Comparison of ENCODE assay signal across 8 cellular contexts in the genomic region with DNA sequence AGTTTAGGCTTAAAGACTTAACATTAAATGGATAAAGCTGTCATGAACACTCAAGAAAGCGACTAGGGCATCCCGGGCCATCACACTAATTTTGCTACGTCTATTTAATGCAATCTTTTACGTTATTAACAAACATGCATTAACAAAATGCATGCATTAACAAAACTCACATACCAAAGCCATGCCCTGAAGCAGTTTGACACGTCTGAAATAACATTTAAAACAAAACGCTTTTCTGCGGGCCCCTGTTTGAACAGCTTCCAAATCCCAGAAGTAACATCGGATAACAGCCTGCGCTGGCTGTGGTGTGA. TPM values are rescaled to one million over a fixed set of nuclear protein-coding genes. Genes with fewer than 3 reads are reported as not detected.
DNase-seq lines count a peak whose midpoint lies in the region; ATAC-seq, FAIRE-seq and TF ChIP-seq lines count a peak whose summit lies in the region.

No MANE protein-coding gene starts in this region.

- TF ChIP-seq POLR2A in testis (IDR thresholded peaks at IDR 0.05), result no peak

- H3K4me1 Mint-ChIP-seq in activated CD8-positive, alpha-beta memory T cell treated with anti-CD3 and anti-CD28 coated beads, Interleukin-2, amount 10 ng/mL, durations not matched to agents 7 days and 5 days, result peaks cover 11% of the 10 kb centered on the region
- peaks cover 12% of the 10 kb centered on the region for H3K4me1 Mint-ChIP-seq in activated naive CD8-positive, alpha-beta T cell treated with anti-CD3 and anti-CD28 coated beads, Interleukin-2, amount 50 U/mL, for 24 hours

- intact Hi-C loops in kidney (cut with DNase I) (no loop called here), testis (cut with DNase I; ENCODE audit: low total_unique reads) (no loop called here)

- H3K27me3 Mint-ChIP-seq in activated CD8-positive, alpha-beta memory T cell treated with anti-CD3 and anti-CD28 coated beads, Interleukin-2, amount 10 ng/mL, durations not matched to agents 7 days and 5 days, result peaks cover 67% of the 10 kb centered on the region
- peaks cover 49% of the 10 kb centered on the region for H3K27me3 Mint-ChIP-seq in activated naive CD8-positive, alpha-beta T cell treated with anti-CD3 and anti-CD28 coated beads, Interleukin-2, amount 50 U/mL, for 24 hours

- WGBS in testis, 2 donors, result 9 to 17% methylated on average over 9 of the region's 9 CpGs

- H3K36me3 Mint-ChIP-seq in activated CD8-positive, alpha-beta memory T cell treated with anti-CD3 and anti-CD28 coated beads, Interleukin-2, amount 10 ng/mL, durations not matched to agents 7 days and 5 days, result peaks cover 1% of the 10 kb centered on the region
- no peaks in the 10 kb centered on the region for H3K36me3 Mint-ChIP-seq in activated naive CD8-positive, alpha-beta T cell treated with anti-CD3 and anti-CD28 coated beads, Interleukin-2, amount 50 U/mL, for 24 hours (ENCODE audit: low read depth)

- H3K4me3 ChIP-seq in kidney (ENCODE audit: low read length in 2 of 2) (peak overlapping the region; percentile 68 to 74), testis (peak overlapping the region; percentile 66 to 70)

- no peaks in the 10 kb centered on the region for H3K36me3 ChIP-seq in kidney (ENCODE audit: control insufficient read depth in 1 of 2, insufficient read depth in 2 of 2, low read length in 2 of 2)
- no peaks in the 10 kb centered on the region for H3K36me3 ChIP-seq in testis (ENCODE audit: low read depth, missing control alignments)

- H3K9me3 Mint-ChIP-seq in activated CD8-positive, alpha-beta memory T cell treated with anti-CD3 and anti-CD28 coated beads, Interleukin-2, amount 10 ng/mL, durations not matched to agents 7 days and 5 days (ENCODE audit: low read depth), result no peaks in the 10 kb centered on the region
- no peaks in the 10 kb centered on the region for H3K9me3 Mint-ChIP-seq in activated naive CD8-positive, alpha-beta T cell treated with anti-CD3 and anti-CD28 coated beads, Interleukin-2, amount 50 U/mL, for 24 hours

- H3K27ac ChIP-seq in kidney (ENCODE audit: low read depth in 2 of 2, low read length in 2 of 2), result no peak overlapping the region
- peak overlapping the region; percentile 58 to 84 for H3K27ac ChIP-seq in testis

- TF ChIP-seq CTCF in kidney (IDR thresholded peaks at IDR 0.05; ENCODE audit: borderline replicate concordance, extremely low read depth, insufficient read depth) (no peak), testis (IDR thresholded peaks at IDR 0.05) (no peak)

- peak overlapping the region; percentile 72 for H3K4me3 Mint-ChIP-seq in activated CD8-positive, alpha-beta memory T cell treated with anti-CD3 and anti-CD28 coated beads, Interleukin-2, amount 10 ng/mL, durations not matched to agents 7 days and 5 days
- peak overlapping the region; percentile 80 for H3K4me3 Mint-ChIP-seq in activated naive CD8-positive, alpha-beta T cell treated with anti-CD3 and anti-CD28 coated beads, Interleukin-2, amount 50 U/mL, for 24 hours

- no peak for DNase-seq in activated CD8-positive, alpha-beta memory T cell treated with anti-CD3 and anti-CD28 coated beads, Interleukin-2, amount 10 ng/mL, durations not matched to agents 7 days and 5 days
- no peak for DNase-seq in activated CD8-positive, alpha-beta memory T cell treated with anti-CD3 and anti-CD28 coated beads, Interleukin-2, amount 50 U/mL, for 48 hours
- DNase-seq in activated naive CD8-positive, alpha-beta T cell treated with anti-CD3 and anti-CD28 coated beads, Interleukin-2, amount 50 U/mL, for 24 hours, result no peak
- DNase-seq in kidney (no peak), testis (no peak), iPS-NIHi11 (ENCODE audit: low spot score) (no peak), KG1 (lab: John Stamatoyannopoulos, UW) (no peak)

- peak overlapping the region; percentile 66 for H3K27ac Mint-ChIP-seq in activated CD8-positive, alpha-beta memory T cell treated with anti-CD3 and anti-CD28 coated beads, Interleukin-2, amount 10 ng/mL, durations not matched to agents 7 days and 5 days
- peak overlapping the region; percentile 55 for H3K27ac Mint-ChIP-seq in activated naive CD8-positive, alpha-beta T cell treated with anti-CD3 and anti-CD28 coated beads, Interleukin-2, amount 50 U/mL, for 24 hours

- peak overlapping the region; percentile 50 to 51 for H3K9ac ChIP-seq in kidney (ENCODE audit: low read length in 2 of 2)

- CTCF ChIA-PET in activated CD8-positive, alpha-beta memory T cell treated with anti-CD3 and anti-CD28 coated beads, Interleukin-2, amount 10 ng/mL, durations not matched to agents 7 days and 5 days (lab: Charles Lee), result no interaction called here

- no peak for ATAC-seq in activated CD8-positive, alpha-beta memory T cell treated with anti-CD3 and anti-CD28 coated beads, Interleukin-2, amount 10 ng/mL, durations not matched to agents 7 days and 5 days
- ATAC-seq in activated naive CD8-positive, alpha-beta T cell treated with anti-CD3 and anti-CD28 coated beads, Interleukin-2, amount 50 U/mL, for 24 hours, result no peak
- ATAC-seq in GM21381 (IDR thresholded peaks at IDR 0.05; ENCODE audit: unreplicated experiment), result no peak

- no peaks in the 10 kb centered on the region for H3K27me3 ChIP-seq in testis

- H3K4me1 ChIP-seq in kidney (ENCODE audit: control insufficient read depth in 1 of 2, insufficient read depth in 1 of 2, low read depth in 1 of 2, low read length in 2 of 2), result peaks cover 0 to 3% of the 10 kb centered on the region in 2 donors
- H3K4me1 ChIP-seq in testis, result no peaks in the 10 kb centered on the region

- H3K9me3 ChIP-seq in kidney (ENCODE audit: control insufficient read depth in 1 of 2, low read length in 2 of 2), result no peaks in the 10 kb centered on the region
- H3K9me3 ChIP-seq in testis, result no peaks in the 10 kb centered on the region

- FAIRE-seq in kidney (lab: Jason Lieb, UNC), result no peak

RNA-seq across cellular contexts. Expression of gene B4GALT6, which starts 0.5 kb away (rescaled TPM):
- 1 to 10 TPM in 1 of 2 experiments, under 1 TPM in 1; 0.41 to 1.8 TPM for total RNA-seq in activated CD8-positive, alpha-beta memory T cell treated with anti-CD3 and anti-CD28 coated beads, Interleukin-2, amount 10 ng/mL, durations not matched to agents 7 days and 5 days
- total RNA-seq in kidney (4.2 TPM), testis (10 to 100 TPM; 14.9 to 19.5 TPM)
- polyA plus RNA-seq in kidney (ENCODE audit: insufficient read depth, low read depth, low replicate concordance) (2.1 TPM), testis (ENCODE audit: insufficient read depth, low read depth, low replicate concordance) (12.1 TPM)

Comparison
In these comparisons a context has a peak if more than half of its experiments do, and no peak if none do; other contexts are left out.
1. H3K27ac ChIP-seq: peak in testis (2 of 2); none in kidney (0 of 2).